8 cellular contexts compared by ENCODE assay signal in the genomic region with DNA sequence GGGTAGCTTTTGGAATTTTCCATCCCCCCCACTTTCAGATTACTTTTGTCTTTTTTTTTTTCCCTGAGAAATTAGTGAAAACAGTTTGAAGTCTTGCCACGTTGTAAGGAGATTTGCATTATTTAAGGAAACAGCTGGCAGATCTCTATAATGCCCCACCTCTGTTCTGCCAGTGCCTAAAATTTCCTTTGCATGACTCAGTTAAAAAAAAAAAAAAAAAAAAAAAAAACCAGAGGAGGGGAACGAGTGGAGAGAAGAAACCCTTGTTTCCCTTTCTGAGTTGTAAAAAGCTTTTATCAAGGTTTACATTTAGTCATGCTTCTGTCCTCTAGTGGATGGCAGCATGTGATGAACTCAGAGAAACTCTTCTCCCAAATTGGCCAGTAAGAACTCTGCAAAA. TPM values are rescaled to one million over a fixed set of nuclear protein-coding genes. Genes with fewer than 3 reads are reported as not detected.
DNase-seq lines count a peak whose midpoint lies in the region; ATAC-seq and TF ChIP-seq lines count a peak whose summit lies in the region.

No MANE protein-coding gene starts in this region.

- ATAC-seq in PC-3 = peak; percentile 75
- ATAC-seq in HG03280 (IDR thresholded peaks at IDR 0.05; ENCODE audit: unreplicated experiment) = no peak

- no peak for TF ChIP-seq POLR2A in esophagus squamous epithelium (IDR thresholded peaks at IDR 0.05)

- no peaks in the 10 kb centered on the region for H3K27me3 Mint-ChIP-seq in progenitor cell of endocrine pancreas

- H3K4me3 ChIP-seq in PC-3 (ENCODE audit: low read length) (peak overlapping the region; percentile 61), esophagus squamous epithelium (peak overlapping the region in 1 of 4 donors; percentile 22)

- no peaks in the 10 kb centered on the region for H3K9me3 ChIP-seq in PC-3 (ENCODE audit: low read length)
- no peaks in the 10 kb centered on the region for H3K9me3 ChIP-seq in esophagus squamous epithelium

- no peak overlapping the region for H3K4me3 Mint-ChIP-seq in progenitor cell of endocrine pancreas (ENCODE audit: low read depth)

- H2AFZ ChIP-seq in PC-3 (ENCODE audit: low read length) = peak overlapping the region; percentile 40; the same call in 1 of the 2 replicates

- H3K4me1 Mint-ChIP-seq in progenitor cell of endocrine pancreas (ENCODE audit: low read depth) = peaks cover 69% of the 10 kb centered on the region

- H3K9ac ChIP-seq in PC-3 (ENCODE audit: low read length) = peak overlapping the region; percentile 48

- H3K9me2 ChIP-seq in PC-3 (replicated peaks; ENCODE audit: low read length) = no peaks in the 10 kb centered on the region

- no peaks in the 10 kb centered on the region for H3K36me3 Mint-ChIP-seq in progenitor cell of endocrine pancreas (ENCODE audit: insufficient read depth)

- no peaks in the 10 kb centered on the region for H3K27me3 ChIP-seq in PC-3 (ENCODE audit: low read length)
- H3K27me3 ChIP-seq in esophagus squamous epithelium = no peaks in the 10 kb centered on the region

- no peaks in the 10 kb centered on the region for H3K36me3 ChIP-seq in PC-3 (ENCODE audit: low read depth, low read length)
- H3K36me3 ChIP-seq in esophagus squamous epithelium = no peaks in the 10 kb centered on the region

- peak; percentile 72 for DNase-seq in EL
- peak; percentile 82 for DNase-seq in PC-3
- no peak for DNase-seq in esophagus squamous epithelium (lab: John Stamatoyannopoulos, UW)
- DNase-seq in progenitor cell of endocrine pancreas (ENCODE audit: low spot score, unreplicated experiment) = no peak
- no peak for DNase-seq in MV-4-11 (lab: John Stamatoyannopoulos, UW)
- no peak for DNase-seq in SHP77 treated with DMSO at 0.1 percent for 48 hours (lab: John Stamatoyannopoulos, UW)
- DNase-seq in AG20443 (ENCODE audit: low spot score) = no peak

- POLR2A ChIA-PET in PC-3 (lab: Charles Lee; ENCODE audit: unreplicated experiment) = interaction anchor here (0.6 kb wide), 4 partner anchors 9 to 164 kb away, joined by 3 to 35 read pairs (median 12); no protein-coding TSS in a partner anchor

- peak overlapping the region; percentile 85 for H3K27ac ChIP-seq in PC-3 (ENCODE audit: low read length)
- peak overlapping the region in 3 of 4 donors; percentile 42 to 61 (median 47) for H3K27ac ChIP-seq in esophagus squamous epithelium

- no peaks in the 10 kb centered on the region for H3F3A ChIP-seq in PC-3 (ENCODE audit: low read length, unreplicated experiment)

- TF ChIP-seq CTCF in PC-3 (conservative IDR thresholded peaks at IDR 0.05; ENCODE audit: low read depth, low read length) = no peak; the same call in 1 of the 2 replicates
- TF ChIP-seq CTCF in esophagus squamous epithelium (IDR thresholded peaks at IDR 0.05) = no peak
- no peak for TF ChIP-seq CTCF in progenitor cell of endocrine pancreas (IDR thresholded peaks at IDR 0.05; ENCODE audit: unreplicated experiment)

- H3K4me2 ChIP-seq in PC-3 (ENCODE audit: low read length) = peak overlapping the region; percentile 81

- CTCF ChIA-PET in PC-3 (lab: Charles Lee) = interaction anchor here (0.6 to 1.2 kb wide), 5 partner anchors 17 to 335 kb away, joined by 3 to 12 read pairs (median 8); a partner anchor contains a TSS

- intact Hi-C loops in PC-3 (cut with micrococcal nuclease) (loop anchor here (1.0 kb wide), 2 partner anchors 33 to 83 kb away; a partner anchor contains a TSS), esophagus squamous epithelium (cut with DNase I) (no loop called here)

- no peaks in the 10 kb centered on the region for H3K9me3 Mint-ChIP-seq in progenitor cell of endocrine pancreas (ENCODE audit: low read depth)

- H3K79me2 ChIP-seq in PC-3 (ENCODE audit: low read length) = peaks cover 74% of the 10 kb centered on the region

- H3K27ac Mint-ChIP-seq in progenitor cell of endocrine pancreas = peak overlapping the region; percentile 87

- H4K20me1 ChIP-seq in PC-3 (ENCODE audit: low read length) = no peaks in the 10 kb centered on the region; the same call in 1 of the 2 replicates

- WGBS in esophagus squamous epithelium, 2 donors = 0% methylated on average over 1 to 2 of the region's 2 CpGs

- BruUV-seq in PC-3 (replicated peaks; lab: Mats Ljungman, UMichigan) = no TSS peak

- H3K4me1 ChIP-seq in PC-3 (ENCODE audit: insufficient read depth, low read length) (peaks cover 38% of the 10 kb centered on the region), esophagus squamous epithelium (peaks cover 0 to 49% (median 35%) of the 10 kb centered on the region in 3 donors)

RNA-seq across cellular contexts. Expression of a gene that starts 33.5 kb away (rescaled TPM):
- 17.0 and 22.0 TPM in 2 replicates for total RNA-seq in PC-3 (2014; rRNA removed)
- total RNA-seq in esophagus squamous epithelium = 10 to 100 TPM in 3 of 4 donors, 1 to 10 TPM in 1; 7.2 to 19.7 (median 18.3) TPM
- total RNA-seq in progenitor cell of endocrine pancreas = 75.9 and 86.3 TPM in 2 replicates

Comparison
In these comparisons a context has a peak if more than half of its experiments do, and no peak if none do; other contexts are left out.
1. DNase-seq: peak in EL (single experiment) and PC-3 (single experiment); none in esophagus squamous epithelium (single experiment), progenitor cell of endocrine pancreas (single experiment), MV-4-11 (single experiment), SHP77 treated with DMSO at 0.1 percent for 48 hours (single experiment) and AG20443 (single experiment).